ENCODE assay signal across 14 cellular contexts in genomic region chr9:10230512-10230911, GRCh38.
DNase-seq lines count a peak whose midpoint lies in the region; ATAC-seq lines count a peak whose summit lies in the region.
"Had no signal": no experiment of that assay in that cellular context is flagged by ENCODE, and none has a peak within 500 bp of the region (broad histone marks: within the 10 kb centered on the region; RNA-seq: fewer than 3 reads in every experiment).

No MANE protein-coding gene starts in this region.

- peak; percentile 86 for ATAC-seq in GM19324 (IDR thresholded peaks at IDR 0.05; ENCODE audit: low FRiP score, unreplicated experiment)
- ATAC-seq in HG02588 (IDR thresholded peaks at IDR 0.05; ENCODE audit: unreplicated experiment), result peak; percentile 76
- ATAC-seq in HG03175 (IDR thresholded peaks at IDR 0.05; ENCODE audit: unreplicated experiment), result peak; percentile 83
- no peak for ATAC-seq in GM21723 (IDR thresholded peaks at IDR 0.05; ENCODE audit: unreplicated experiment)
- ATAC-seq in left cardiac atrium, result no peak
- ATAC-seq: stimulated activated memory B cell treated with anti-CD40 and anti-IgM and Interleukin-4, amounts not matched to agents 10 μg/mL and 1 μg/mL and 100 μg/mL, for 72 hours had no signal

- DNase-seq in left cardiac atrium (no peak), inferior parietal cortex (ENCODE audit: extremely low spot score) (no peak), SIG-M5 treated with dmso at 0.1 percent for 504 hours (lab: John Stamatoyannopoulos, UW; ENCODE audit: unreplicated experiment) (no peak)
- DNase-seq: activated naive CD4-positive, alpha-beta T cell treated with anti-CD3 and anti-CD28 coated beads, Interleukin-2, amount 10 ng/mL, durations not matched to agents 7 days and 5 days; colonic mucosa; NCI-H2029 treated with DMSO at 0.1 percent for 48 hours; NCI-H774; Peyer's patch; thyroid gland had no signal

- intact Hi-C loops in left cardiac atrium (cut with DNase I), result no loop called here

Comparison
In these comparisons a context has a peak if more than half of its experiments do, and no peak if none do; other contexts are left out.
1. ATAC-seq: peak in GM19324 (single experiment), HG02588 (single experiment) and HG03175 (single experiment); none in GM21723 (single experiment) and left cardiac atrium (0 of 2).